Comparison of ENCODE assay signal across 1 cellular context in the genomic region with DNA sequence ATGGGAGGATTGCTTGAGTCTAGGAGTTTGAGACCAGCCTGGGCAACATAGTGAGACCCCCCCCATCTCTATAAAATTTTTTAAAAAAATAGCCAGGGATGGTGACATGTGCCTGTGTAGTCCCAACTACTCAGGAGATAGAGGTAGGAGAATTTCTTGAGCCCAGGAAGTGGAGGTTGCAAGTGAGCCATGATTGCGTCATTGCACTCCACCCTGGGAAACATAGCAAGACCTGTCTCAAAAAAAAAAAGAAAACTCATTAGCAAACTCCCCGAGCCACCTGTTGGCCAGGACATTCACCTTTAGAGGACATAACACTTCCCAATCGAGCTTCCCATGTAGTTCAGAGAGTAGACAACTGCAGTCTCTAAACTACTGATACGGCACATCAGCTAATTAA.
TF ChIP-seq lines count a peak whose summit lies in the region.

No MANE protein-coding gene starts in this region.

TF ChIP-seq in A549, 52 proteins besides CTCF, POLR2A, EP300 and RAD21 (continued from another document):
- TF ChIP-seq, protein P1, sequence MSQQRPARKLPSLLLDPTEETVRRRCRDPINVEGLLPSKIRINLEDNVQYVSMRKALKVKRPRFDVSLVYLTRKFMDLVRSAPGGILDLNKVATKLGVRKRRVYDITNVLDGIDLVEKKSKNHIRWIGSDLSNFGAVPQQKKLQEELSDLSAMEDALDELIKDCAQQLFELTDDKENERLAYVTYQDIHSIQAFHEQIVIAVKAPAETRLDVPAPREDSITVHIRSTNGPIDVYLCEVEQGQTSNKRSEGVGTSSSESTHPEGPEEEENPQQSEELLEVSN (IDR thresholded peaks at IDR 0.05; ENCODE audit: borderline replicate concordance, low read depth) = no peak
- TF ChIP-seq, protein P2, sequence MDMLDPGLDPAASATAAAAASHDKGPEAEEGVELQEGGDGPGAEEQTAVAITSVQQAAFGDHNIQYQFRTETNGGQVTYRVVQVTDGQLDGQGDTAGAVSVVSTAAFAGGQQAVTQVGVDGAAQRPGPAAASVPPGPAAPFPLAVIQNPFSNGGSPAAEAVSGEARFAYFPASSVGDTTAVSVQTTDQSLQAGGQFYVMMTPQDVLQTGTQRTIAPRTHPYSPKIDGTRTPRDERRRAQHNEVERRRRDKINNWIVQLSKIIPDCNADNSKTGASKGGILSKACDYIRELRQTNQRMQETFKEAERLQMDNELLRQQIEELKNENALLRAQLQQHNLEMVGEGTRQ (IDR thresholded peaks at IDR 0.05) = no peak
